ENCODE assay signal across 14 cellular contexts in genomic region chr3:128408693-128409620, GRCh38. TPM values are rescaled to one million over a fixed set of nuclear protein-coding genes. Genes with fewer than 3 reads are reported as not detected.
DNase-seq lines count a peak whose midpoint lies in the region; ATAC-seq, FAIRE-seq and TF ChIP-seq lines count a peak whose summit lies in the region.
"Had no signal": no experiment of that assay in that cellular context is flagged by ENCODE, and none has a peak within 500 bp of the region (broad histone marks: within the 10 kb centered on the region; RNA-seq: fewer than 3 reads in every experiment).

No MANE protein-coding gene starts in this region.

- ATAC-seq in GM23338 (peak; percentile 50), HG03108 (IDR thresholded peaks at IDR 0.05; ENCODE audit: unreplicated experiment) (no peak)
- ATAC-seq: naive thymus-derived CD8-positive, alpha-beta T cell had no signal

- H3K4me3 ChIP-seq in GM23338 = no peak overlapping the region
- H3K4me3 ChIP-seq in NT2/D1 (ENCODE audit: insufficient read length, low read depth) = no peak overlapping the region
- H3K4me3 ChIP-seq in brain microvascular endothelial cell (ENCODE audit: low read depth, low read length) = no peak overlapping the region
- no peak overlapping the region for H3K4me3 ChIP-seq in ovary

- H3F3A ChIP-seq in GM23338 (replicated peaks; ENCODE audit: low read depth) = no peaks in the 10 kb centered on the region

- H3K36me3 ChIP-seq in GM23338 (ENCODE audit: insufficient read depth) (no peaks in the 10 kb centered on the region), NT2/D1 (ENCODE audit: insufficient read depth, insufficient read length, low read length) (no peaks in the 10 kb centered on the region), brain microvascular endothelial cell (replicated peaks) (no peaks in the 10 kb centered on the region), ovary (no peaks in the 10 kb centered on the region)

- H3K9me3 ChIP-seq in NT2/D1 (ENCODE audit: insufficient read depth, low read length) = no peaks in the 10 kb centered on the region
- no peaks in the 10 kb centered on the region for H3K9me3 ChIP-seq in ovary

- no peak for TF ChIP-seq EP300 in ovary (IDR thresholded peaks at IDR 0.05)

- no peak overlapping the region for H2AFZ ChIP-seq in GM23338

- intact Hi-C loops in ovary (cut with DNase I) = no loop called here

- H3K27me3 ChIP-seq in GM23338 (ENCODE audit: insufficient read depth) (no peaks in the 10 kb centered on the region), NT2/D1 (ENCODE audit: insufficient read depth, insufficient read length) (no peaks in the 10 kb centered on the region), brain microvascular endothelial cell (replicated peaks) (no peaks in the 10 kb centered on the region), ovary (no peaks in the 10 kb centered on the region)

- no peak overlapping the region for H3K4me3 Mint-ChIP-seq in GM23338
- H3K4me3 Mint-ChIP-seq: naive thymus-derived CD8-positive, alpha-beta T cell had no signal

- in situ Hi-C loops in brain microvascular endothelial cell (cut with HindIII; ENCODE audit: low pct_ligation_motif_present, low sequenced_read_pairs) = no loop called here

- peaks cover 34% of the 10 kb centered on the region for H3K4me1 Mint-ChIP-seq in GM23338

- WGBS in ovary, 3 donors = 29 to 44% (median 40%) methylated on average over 16 of the region's 16 CpGs

- FAIRE-seq in D721Med (lab: Jason Lieb, UNC) = no peak
- FAIRE-seq: astrocyte had no signal

- no peak for TF ChIP-seq POLR2A in ovary (IDR thresholded peaks at IDR 0.05)

- no peaks in the 10 kb centered on the region for H4K20me1 ChIP-seq in GM23338 (replicated peaks; ENCODE audit: insufficient read depth)

- no peaks in the 10 kb centered on the region for H3K79me2 ChIP-seq in GM23338 (replicated peaks; ENCODE audit: insufficient read depth)

- H3K9me2 ChIP-seq in GM23338 (ENCODE audit: insufficient read depth) = no peaks in the 10 kb centered on the region

- peak overlapping the region; percentile 34 for H3K9ac ChIP-seq in NT2/D1 (ENCODE audit: insufficient read length, low read depth)

- H3K4me1 ChIP-seq in GM23338 (ENCODE audit: insufficient read depth) (peaks cover 12% of the 10 kb centered on the region), NT2/D1 (ENCODE audit: insufficient read depth, insufficient read length) (peaks cover 52% of the 10 kb centered on the region), ovary (ENCODE audit: insufficient read depth) (peaks cover 6% of the 10 kb centered on the region)

- no peaks in the 10 kb centered on the region; the same call in 2 of the 3 replicates for H3K9me3 Mint-ChIP-seq in GM23338
- H3K9me3 Mint-ChIP-seq: activated T-helper 2 cell treated with anti-CD3 and anti-CD28 coated beads, Interferon-gamma antibody, Interleukin-2, Interleukin-4, amounts not matched to agents 10 μg/mL and 5 μg/mL and 100 μg/mL, durations not matched to agents 14 hours and 24 hours and 36 hours; naive thymus-derived CD8-positive, alpha-beta T cell had no signal

- DNase-seq in GM23338 (ENCODE audit: low spot score) (peak; percentile 63), NT2/D1 (ENCODE audit: low read depth, low spot score) (no peak), brain microvascular endothelial cell (no peak), ovary (peak; percentile 32 to 72 (median 54)), NOMO-1 treated with DMSO at 0.1 percent for 48 hours (lab: John Stamatoyannopoulos, UW; ENCODE audit: unreplicated experiment) (no peak), D721Med (ENCODE audit: insufficient read length, low spot score) (no peak)
- DNase-seq: activated CD4-positive, alpha-beta T cell treated with anti-CD3 and anti-CD28 coated beads, Interleukin-2, amount 50 U/mL, for 4 hours; effector memory CD4-positive, alpha-beta T cell; left cardiac atrium; naive thymus-derived CD8-positive, alpha-beta T cell; T-helper 2 cell had no signal

- TF ChIP-seq CTCF in GM23338 (conservative IDR thresholded peaks at IDR 0.05; ENCODE audit: low read depth in 2 of 2) (peak; percentile 41 to 54), brain microvascular endothelial cell (IDR thresholded peaks at IDR 0.05; ENCODE audit: low read depth, low read length, missing control alignments) (peak; percentile 37), ovary (IDR thresholded peaks at IDR 0.05) (no peak), D721Med (IDR thresholded peaks at IDR 0.05; ENCODE audit: insufficient read depth, missing control alignments) (no peak)

- peaks cover 26% of the 10 kb centered on the region for H3K27me3 Mint-ChIP-seq in GM23338 (ENCODE audit: insufficient read depth, low read depth, poor library complexity)
- H3K27me3 Mint-ChIP-seq: naive thymus-derived CD8-positive, alpha-beta T cell had no signal

- H3K27ac ChIP-seq in GM23338 (ENCODE audit: low read depth) = no peak overlapping the region
- H3K27ac ChIP-seq in brain microvascular endothelial cell = no peak overlapping the region
- H3K27ac ChIP-seq in ovary = no peak overlapping the region

- no peaks in the 10 kb centered on the region for H3K36me3 Mint-ChIP-seq in GM23338 (ENCODE audit: low read depth)

- no peak overlapping the region for H3K4me2 ChIP-seq in GM23338

- no peak overlapping the region for H3K27ac Mint-ChIP-seq in GM23338
- H3K27ac Mint-ChIP-seq: activated T-helper 2 cell treated with anti-CD3 and anti-CD28 coated beads, Interferon-gamma antibody, Interleukin-2, Interleukin-4, amounts not matched to agents 10 μg/mL and 5 μg/mL and 100 μg/mL, durations not matched to agents 14 hours and 24 hours and 36 hours had no signal

TF ChIP-seq in GM23338, 12 proteins besides CTCF, POLR2A, EP300 and RAD21:
- TF ChIP-seq EZH2phosphoT487 (IDR thresholded peaks at IDR 0.05; ENCODE audit: unreplicated experiment) = no peak

RNA-seq across cellular contexts. Expression of gene DNAJB8, which starts 57.7 kb away (rescaled TPM):
- not detected in 2 replicates for total RNA-seq in GM23338 (2014; rRNA removed; shearing (Covaris generic))
- polyA plus RNA-seq in GM23338 (2016; fragmentation: Nextera tagmentation; extraction: Ambion mirVana) = not detected in 2 replicates
- total RNA-seq in ovary = not detected
- polyA plus RNA-seq in ovary = not detected
- total RNA-seq: activated T-helper 2 cell treated with anti-CD3 and anti-CD28 coated beads, Interferon-gamma antibody, Interleukin-2, Interleukin-4, amounts not matched to agents 10 μg/mL and 5 μg/mL and 100 μg/mL, durations not matched to agents 14 hours and 24 hours and 36 hours; astrocyte; left cardiac atrium; naive thymus-derived CD8-positive, alpha-beta T cell had no signal
- polyA plus RNA-seq: naive thymus-derived CD8-positive, alpha-beta T cell had no signal

Comparison
In these comparisons a context has a peak if more than half of its experiments do, and no peak if none do; other contexts are left out.
1. DNase-seq: peak in GM23338 (single experiment) and ovary (5 of 5); none in NT2/D1 (single experiment), brain microvascular endothelial cell (single experiment), NOMO-1 treated with DMSO at 0.1 percent for 48 hours (single experiment) and D721Med (single experiment).
2. CTCF ChIP-seq: peak in GM23338 (2 of 2) and brain microvascular endothelial cell (single experiment); none in ovary (0 of 3) and D721Med (single experiment).